In the genomic region with DNA sequence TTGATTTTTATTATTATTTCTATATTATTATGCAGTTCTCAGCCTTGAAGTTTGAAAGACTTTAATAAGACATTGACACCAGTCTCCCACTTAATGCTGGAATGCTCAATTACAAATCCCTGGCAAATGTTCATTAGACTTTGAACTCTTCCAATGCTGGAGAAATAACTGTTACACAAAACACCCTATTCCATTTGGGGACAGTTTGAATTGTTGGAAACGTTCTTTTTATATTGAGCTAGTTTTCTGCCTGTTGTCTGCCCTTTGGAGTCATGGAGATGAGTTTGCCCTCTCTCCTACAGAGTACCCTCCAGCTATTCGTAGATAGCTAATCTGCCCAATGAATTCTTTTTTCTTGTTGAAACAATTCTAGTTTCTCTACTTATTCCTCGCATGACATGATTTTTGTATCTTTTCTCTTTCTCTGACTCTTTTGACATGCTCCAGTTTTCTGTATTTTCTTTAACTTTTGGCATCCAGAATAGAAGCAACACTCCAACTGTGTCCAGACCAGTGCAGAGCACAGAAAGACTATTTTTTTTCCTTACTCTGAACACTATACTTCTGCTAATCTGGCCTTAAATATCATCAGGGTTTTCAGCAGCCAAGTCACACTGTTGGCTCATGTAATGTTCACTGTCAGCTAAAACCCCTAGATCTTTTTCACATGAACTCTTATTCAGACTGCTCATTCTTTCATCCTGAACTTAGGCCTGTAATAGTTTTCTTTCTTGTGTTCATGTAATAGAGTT, we compare ENCODE assay signal across 12 cellular contexts.
DNase-seq lines count a peak whose midpoint lies in the region; ATAC-seq and TF ChIP-seq lines count a peak whose summit lies in the region.
"Had no signal": no experiment of that assay in that cellular context is flagged by ENCODE, and none has a peak within 500 bp of the region (broad histone marks: within the 10 kb centered on the region; RNA-seq: fewer than 3 reads in every experiment).

No MANE protein-coding gene starts in this region.

- no peak overlapping the region for H3K4me3 ChIP-seq in ascending aorta
- no peak overlapping the region for H3K4me3 ChIP-seq in heart right ventricle
- peak overlapping the region in 1 of 2 donors; percentile 23 for H3K4me3 ChIP-seq in neuronal stem cell (ENCODE audit: low read length in 2 of 2)
- H3K4me3 ChIP-seq in upper lobe of right lung = no peak overlapping the region

- H2BK5ac ChIP-seq in neuronal stem cell (ENCODE audit: low read length) = no peak overlapping the region

- H3K9me3 ChIP-seq in ascending aorta (no peaks in the 10 kb centered on the region), heart right ventricle (no peaks in the 10 kb centered on the region), neuronal stem cell (replicated peaks in 1 of 2; ENCODE audit: control insufficient read depth in 2 of 2, insufficient read depth in 1 of 2, low read depth in 1 of 2, low read length in 2 of 2) (no peaks in the 10 kb centered on the region), upper lobe of right lung (no peaks in the 10 kb centered on the region)
- H3K9me3 ChIP-seq: Caco-2 had no signal

- H3K79me1 ChIP-seq in neuronal stem cell (ENCODE audit: low read depth, low read length) = no peaks in the 10 kb centered on the region

- DNase-seq in ascending aorta (ENCODE audit: low spot score in 2 of 2) (no peak), heart right ventricle (no peak), neuronal stem cell (ENCODE audit: low spot score) (no peak), upper lobe of right lung (no peak), kidney tubule cell (ENCODE audit: low spot score) (no peak), dedifferentiated amniotic fluid mesenchymal stem cell (ENCODE audit: extremely low spot score) (no peak), AG08395 (ENCODE audit: low spot score) (no peak)
- DNase-seq: activated CD4-positive, alpha-beta T cell treated with anti-CD3 and anti-CD28 coated beads, Interleukin-2, amount 50 U/mL, for 4 hours; Caco-2; cortex of kidney; T-helper 2 cell had no signal

- no peak overlapping the region for H3K18ac ChIP-seq in neuronal stem cell (ENCODE audit: low read length)

- no peak overlapping the region for H3K4me2 ChIP-seq in neuronal stem cell (ENCODE audit: insufficient read depth, low read length, poor library complexity, severe bottlenecking)

- H2BK120ac ChIP-seq in neuronal stem cell (ENCODE audit: low read depth, low read length) = no peak overlapping the region

- no peak overlapping the region for H4K91ac ChIP-seq in neuronal stem cell (ENCODE audit: low read depth, low read length, poor library complexity)

- H2BK12ac ChIP-seq in neuronal stem cell (ENCODE audit: low read length) = no peak overlapping the region

- H3K27ac ChIP-seq in ascending aorta (peak overlapping the region; percentile 68 to 80), heart right ventricle (peak overlapping the region; percentile 47 to 86 (median 64)), neuronal stem cell (replicated peaks; ENCODE audit: low read length) (no peak overlapping the region), upper lobe of right lung (peak overlapping the region; percentile 56)

- H2AK5ac ChIP-seq in neuronal stem cell (ENCODE audit: low read depth, low read length) = no peak overlapping the region

- TF ChIP-seq CTCF in ascending aorta (IDR thresholded peaks at IDR 0.05) (no peak), heart right ventricle (IDR thresholded peaks at IDR 0.05) (no peak), upper lobe of right lung (IDR thresholded peaks at IDR 0.05) (no peak)

- intact Hi-C loops in ascending aorta (cut with DNase I) (no loop called here), heart right ventricle (cut with DNase I) (no loop called here), upper lobe of right lung (cut with DNase I) (no loop called here)

- no peak overlapping the region for H3K4ac ChIP-seq in neuronal stem cell (ENCODE audit: low read length)

- no peak overlapping the region for H2BK15ac ChIP-seq in neuronal stem cell (ENCODE audit: low read length)

- H3K27me3 ChIP-seq in ascending aorta (no peaks in the 10 kb centered on the region), heart right ventricle (no peaks in the 10 kb centered on the region), neuronal stem cell (ENCODE audit: control insufficient read depth in 3 of 3, insufficient read depth in 3 of 3, low read depth in 1 of 3, low read length in 3 of 3) (no peaks in the 10 kb centered on the region), upper lobe of right lung (no peaks in the 10 kb centered on the region)

- 74 to 76% methylated on average over 3 of the region's 3 CpGs for WGBS in heart right ventricle, 2 donors
- WGBS in neuronal stem cell (ENCODE audit: extremely low coverage in 2 of 2, insufficient read length in 2 of 2, insufficient replicate concordance in 1 of 2), 2 donors = no CpG with 5 or more reads among the region's 3 CpGs

- H3K4me1 ChIP-seq in ascending aorta = peaks cover 8 to 21% of the 10 kb centered on the region in 2 donors
- peaks cover 0 to 36% (median 16%) of the 10 kb centered on the region in 9 donors for H3K4me1 ChIP-seq in heart right ventricle
- peaks cover 7 to 8% of the 10 kb centered on the region in 2 donors for H3K4me1 ChIP-seq in neuronal stem cell (ENCODE audit: control insufficient read depth in 2 of 2, insufficient read depth in 1 of 2, low read depth in 1 of 2, low read length in 2 of 2)
- peaks cover 4% of the 10 kb centered on the region for H3K4me1 ChIP-seq in upper lobe of right lung
- H3K4me1 ChIP-seq: Caco-2 had no signal

- peak overlapping the region; percentile 69 for H2AFZ ChIP-seq in neuronal stem cell (ENCODE audit: low read length)

- H3K36me3 ChIP-seq in ascending aorta (no peaks in the 10 kb centered on the region), heart right ventricle (no peaks in the 10 kb centered on the region), neuronal stem cell (replicated peaks in 1 of 2; ENCODE audit: control insufficient read depth in 2 of 2, insufficient read depth in 2 of 2, low read length in 2 of 2) (no peaks in the 10 kb centered on the region), upper lobe of right lung (no peaks in the 10 kb centered on the region)

- H3K9ac ChIP-seq in neuronal stem cell (ENCODE audit: low read depth, low read length, poor library complexity) = no peak overlapping the region

- no peak overlapping the region for H3K14ac ChIP-seq in neuronal stem cell (ENCODE audit: low read length)

- ATAC-seq in heart right ventricle (peak in 6 of 8 donors; percentile 40 to 87 (median 68)), upper lobe of right lung (no peak), HG03565 (IDR thresholded peaks at IDR 0.05; ENCODE audit: unreplicated experiment) (no peak)

- H3K23ac ChIP-seq in neuronal stem cell (ENCODE audit: low read depth, low read length, poor library complexity) = no peak overlapping the region

- no peak overlapping the region for H4K8ac ChIP-seq in neuronal stem cell (ENCODE audit: low read depth, low read length)

Comparison
In these comparisons a context has a peak if more than half of its experiments do, and no peak if none do; other contexts are left out.
1. ATAC-seq: peak in heart right ventricle (6 of 8); none in upper lobe of right lung (single experiment) and HG03565 (single experiment).